Comparison of ENCODE assay signal across 16 cellular contexts in the genomic region with DNA sequence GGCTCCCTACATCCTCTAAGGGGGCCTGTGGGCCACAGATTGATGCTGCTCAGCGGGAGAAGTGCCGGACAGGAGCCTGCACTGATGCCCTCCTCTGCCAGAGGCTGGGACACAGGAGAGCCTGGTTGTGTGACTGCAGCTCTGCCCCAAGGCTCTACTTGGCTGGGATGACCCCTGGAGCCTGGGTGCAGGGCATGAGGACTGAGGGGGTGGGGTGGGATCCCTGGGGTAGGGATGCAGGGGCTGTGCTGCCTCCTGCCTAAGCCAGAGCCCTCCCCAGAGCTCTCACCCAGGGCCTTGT. TPM values are rescaled to one million over a fixed set of nuclear protein-coding genes. Genes with fewer than 3 reads are reported as not detected.
DNase-seq lines count a peak whose midpoint lies in the region; ATAC-seq and TF ChIP-seq lines count a peak whose summit lies in the region.
"Had no signal": no experiment of that assay in that cellular context is flagged by ENCODE, and none has a peak within 500 bp of the region (broad histone marks: within the 10 kb centered on the region; RNA-seq: fewer than 3 reads in every experiment).

No MANE protein-coding gene starts in this region.

- no CpG with 5 or more reads among the region's 2 CpGs for WGBS in esophagus squamous epithelium, 2 donors
- 85% methylated on average over 2 of the region's 2 CpGs for WGBS in urinary bladder

- CTCF ChIA-PET in RWPE1 (lab: Yijun Ruan, JAX): interaction anchor here (0.5 kb wide), 1 partner anchor 231 kb away, joined by 3 read pairs; no protein-coding TSS in a partner anchor

- no peak for TF ChIP-seq POLR2A in esophagus squamous epithelium (IDR thresholded peaks at IDR 0.05)

- no peak overlapping the region for H3K4me2 ChIP-seq in parathyroid adenoma (ENCODE audit: low read length)

- H3K4me3 ChIP-seq in esophagus squamous epithelium: peak overlapping the region; percentile 45 to 55 (median 54)
- H3K4me3 ChIP-seq in parathyroid adenoma (ENCODE audit: low read depth, low read length): no peak overlapping the region
- H3K4me3 ChIP-seq in urinary bladder (ENCODE audit: low read depth, low read length): no peak overlapping the region

- peak overlapping the region; percentile 90 for H2AFZ ChIP-seq in parathyroid adenoma

- H3K27me3 ChIP-seq in esophagus squamous epithelium: peaks cover 0 to 39% (median 0%) of the 10 kb centered on the region in 4 donors
- no peaks in the 10 kb centered on the region for H3K27me3 ChIP-seq in parathyroid adenoma (ENCODE audit: control insufficient read depth, insufficient read depth, low read length)

- H3K27ac ChIP-seq in RWPE1: peak overlapping the region; percentile 93
- H3K27ac ChIP-seq in esophagus squamous epithelium: peak overlapping the region; percentile 79 to 99 (median 97)
- H3K27ac ChIP-seq in parathyroid adenoma: peak overlapping the region; percentile 90
- peak overlapping the region; percentile 81 for H3K27ac ChIP-seq in urinary bladder (ENCODE audit: low read depth)

- intact Hi-C loops in esophagus squamous epithelium (cut with DNase I): no loop called here

- POLR2A ChIA-PET in RWPE1 (lab: Yijun Ruan, JAX; ENCODE audit: low non-redundant PET): no interaction called here

- no peak overlapping the region for H3K9ac ChIP-seq in parathyroid adenoma

- H3K9me3 ChIP-seq in esophagus squamous epithelium: no peaks in the 10 kb centered on the region
- no peaks in the 10 kb centered on the region for H3K9me3 ChIP-seq in parathyroid adenoma (ENCODE audit: control insufficient read depth, low read length)

- DNase-seq in RWPE1 (ENCODE audit: low spot score) (no peak), esophagus squamous epithelium (lab: John Stamatoyannopoulos, UW) (no peak), amygdala (lab: John Stamatoyannopoulos, UW) (no peak)
- DNase-seq in activated CD4-positive, CD25-positive, alpha-beta regulatory T cell (lab: John Stamatoyannopoulos, UW): no peak
- DNase-seq: IMR-90, Kasumi-1, NCI-H1417, NCI-H1930, NCI-H2171 treated with DMSO at 0.1 percent for 48 hours, NCI-H510A, NCI-H82, SIG-M5 had no signal

- TF ChIP-seq CTCF in RWPE1 (conservative IDR thresholded peaks at IDR 0.05; ENCODE audit: low read depth) (no peak), esophagus squamous epithelium (IDR thresholded peaks at IDR 0.05) (no peak), parathyroid adenoma (IDR thresholded peaks at IDR 0.05) (no peak)

- ATAC-seq in GM19023 (IDR thresholded peaks at IDR 0.05; ENCODE audit: unreplicated experiment): no peak

- H3K36me3 ChIP-seq in esophagus squamous epithelium (peaks cover 0 to 25% (median 0%) of the 10 kb centered on the region in 3 donors), parathyroid adenoma (ENCODE audit: control insufficient read depth, insufficient read depth, low read length) (no peaks in the 10 kb centered on the region), urinary bladder (ENCODE audit: insufficient read depth) (no peaks in the 10 kb centered on the region)

- H3K79me2 ChIP-seq in parathyroid adenoma: no peaks in the 10 kb centered on the region

- H3K4me1 ChIP-seq in esophagus squamous epithelium (peaks cover 6 to 46% (median 13%) of the 10 kb centered on the region in 3 donors), parathyroid adenoma (peaks cover 16% of the 10 kb centered on the region), urinary bladder (ENCODE audit: insufficient read depth) (peaks cover 2% of the 10 kb centered on the region)

RNA-seq across cellular contexts. Expression of a gene that starts 0.6 kb away (rescaled TPM):
- total RNA-seq in esophagus squamous epithelium (10 to 100 TPM in 2 of 4 donors, 1 to 10 TPM in 2; 5.9 to 15.4 (median 10.2) TPM), urinary bladder (0.90 TPM)
- polyA plus RNA-seq in urinary bladder: 0.84 TPM
- total RNA-seq: IMR-90 had no signal
- polyA plus RNA-seq: AG04450, IMR-90 had no signal

RNA-seq across cellular contexts. Expression of a gene that starts 14.8 kb away (rescaled TPM):
- 100 to 1,000 TPM in 1 of 4 donors, 10 to 100 TPM in 3; 64.1 to 124 (median 67.9) TPM for total RNA-seq in esophagus squamous epithelium
- total RNA-seq in urinary bladder: 11.5 TPM
- 22.6 TPM for polyA plus RNA-seq in urinary bladder

Comparison
In these comparisons a context has a peak if more than half of its experiments do, and no peak if none do; other contexts are left out.
1. H3K4me3 ChIP-seq: peak in esophagus squamous epithelium (4 of 4); none in parathyroid adenoma (single experiment) and urinary bladder (single experiment).
2. Peak in every context shown above with its lines, with median percentiles within 50 percentile points of each other: H3K27ac ChIP-seq.